In genomic region chr1:151512801-151513625, GRCh38 we compare ENCODE assay signal across 9 cellular contexts. TPM values are rescaled to one million over a fixed set of nuclear protein-coding genes. Genes with fewer than 3 reads are reported as not detected.
DNase-seq lines count a peak whose midpoint lies in the region; ATAC-seq and TF ChIP-seq lines count a peak whose summit lies in the region.
"Had no signal": no experiment of that assay in that cellular context is flagged by ENCODE, and none has a peak within 500 bp of the region (broad histone marks: within the 10 kb centered on the region; RNA-seq: fewer than 3 reads in every experiment).

No MANE protein-coding gene starts in this region.

- DNase-seq in Kasumi-1 (lab: John Stamatoyannopoulos, UW) = peak; percentile 7 to 27
- DNase-seq in mammary epithelial cell = peak; percentile 75
- DNase-seq in NAMALWA (ENCODE audit: low spot score) = no peak
- DNase-seq in AML-193 (lab: John Stamatoyannopoulos, UW) = no peak
- DNase-seq in cardiac septum (ENCODE audit: low spot score) = no peak
- DNase-seq: GF-D8 had no signal

- H3K36me3 ChIP-seq in mammary epithelial cell (ENCODE audit: insufficient read depth, low read length) (no peaks in the 10 kb centered on the region), mesodermal cell (ENCODE audit: control insufficient read depth, insufficient read depth, low read length) (no peaks in the 10 kb centered on the region)

- peak overlapping the region; percentile 47 for H3K9ac ChIP-seq in mammary epithelial cell (ENCODE audit: insufficient read depth, low read length)

- intact Hi-C loops in mammary epithelial cell (cut with micrococcal nuclease) (loop anchor here (5.0 kb wide), 1 partner anchor 56 kb away; the partner anchor contains the start of gene POGZ), cardiac septum (cut with DNase I) (no loop called here)

- no peaks in the 10 kb centered on the region for H3K9me3 ChIP-seq in mammary epithelial cell (replicated peaks; ENCODE audit: insufficient read depth, low read length)
- no peaks in the 10 kb centered on the region for H3K9me3 ChIP-seq in mesodermal cell (ENCODE audit: control insufficient read depth, low read length)

- no peaks in the 10 kb centered on the region for H3K27me3 ChIP-seq in mammary epithelial cell (ENCODE audit: insufficient read depth, low read length)

- peak overlapping the region; percentile 98 for H3K4me2 ChIP-seq in mammary epithelial cell (ENCODE audit: insufficient read depth, low read depth, low read length)

- in situ Hi-C loops in mammary epithelial cell (cut with MboI; ENCODE audit: low sequenced_read_pairs in 2 of 2) = no loop called here

- H3K4me1 ChIP-seq in mammary epithelial cell (ENCODE audit: insufficient read depth, low read length) (peaks cover 39% of the 10 kb centered on the region), mesodermal cell (ENCODE audit: control insufficient read depth, insufficient read depth, low read length, poor library complexity, severe bottlenecking) (peaks cover 25% of the 10 kb centered on the region)

- H3K4me3 ChIP-seq in mammary epithelial cell (replicated peaks in 1 of 3; ENCODE audit: insufficient read depth in 1 of 3, low read depth in 2 of 3, low read length in 3 of 3) (no peak overlapping the region), mesodermal cell (ENCODE audit: extremely low read depth, insufficient read depth, low read length, poor library complexity, severe bottlenecking) (no peak overlapping the region)

- dilution Hi-C loops in mammary epithelial cell (cut with HindIII; ENCODE audit: low sequenced_read_pairs) = no loop called here

- no peak for ATAC-seq in GM21390 (IDR thresholded peaks at IDR 0.05; ENCODE audit: unreplicated experiment)

- BruUV-seq in mammary epithelial cell (replicated peaks; lab: Mats Ljungman, UMichigan) = no TSS peak

- WGBS in mammary epithelial cell (ENCODE audit: low coverage, missing lambda C conversion rate) = 39% methylated on average over 6 of the region's 8 CpGs
- WGBS in mesodermal cell (ENCODE audit: insufficient coverage in 2 of 2), 2 experiments = 35 to 54% methylated on average over 5 to 7 of the region's 8 CpGs

- TF ChIP-seq CTCF in C4-2B (conservative IDR thresholded peaks at IDR 0.05) (no peak), mammary epithelial cell (conservative IDR thresholded peaks at IDR 0.05 in 1 of 2, IDR thresholded peaks at IDR 0.05 in 1 of 2; ENCODE audit: extremely low read depth in 1 of 2, insufficient read depth in 1 of 2, low read depth in 1 of 2, low read length in 2 of 2) (no peak)

- peak overlapping the region; percentile 89 for H3K27ac ChIP-seq in C4-2B
- H3K27ac ChIP-seq in mammary epithelial cell (ENCODE audit: insufficient read depth, low read depth, low read length) = peak overlapping the region; percentile 56
- H3K27ac ChIP-seq in mesodermal cell (ENCODE audit: low read depth, low read length, severe bottlenecking) = peak overlapping the region; percentile 71

- H3K79me2 ChIP-seq in mammary epithelial cell (ENCODE audit: insufficient read depth, low read length) = no peaks in the 10 kb centered on the region

- CTCF ChIA-PET in mammary epithelial cell (lab: Charles Lee; ENCODE audit: low non-redundant PET) = no interaction called here

- H4K20me1 ChIP-seq in mammary epithelial cell (ENCODE audit: insufficient read depth, low read length) = no peaks in the 10 kb centered on the region

- peak overlapping the region; percentile 69 for H2AFZ ChIP-seq in mammary epithelial cell (ENCODE audit: low read depth, low read length)

RNA-seq across cellular contexts. Expression of gene CGN, which starts 1.8 kb away (rescaled TPM):
- total RNA-seq in mammary epithelial cell (1 to 10 TPM; 2.0 to 3.7 TPM), cardiac septum (0.19 TPM)
- 1.1 TPM for polyA plus RNA-seq in mammary epithelial cell
- polyA minus RNA-seq in mammary epithelial cell = not detected
- polyA plus RNA-seq in mesodermal cell (2013, experiment 1 of 2) = 3.7 TPM
- polyA plus RNA-seq in mesodermal cell (2013, experiment 2 of 2) = 2.5 TPM

RNA-seq across cellular contexts. Expression of gene TUFT1, which starts 27.1 kb away (rescaled TPM):
- total RNA-seq in mammary epithelial cell = 10 to 100 TPM; 43.3 to 59.0 TPM
- 7.0 TPM for polyA plus RNA-seq in mammary epithelial cell
- polyA minus RNA-seq in mammary epithelial cell = 14.2 TPM
- 8.8 TPM for polyA plus RNA-seq in mesodermal cell (2013, experiment 1 of 2)
- polyA plus RNA-seq in mesodermal cell (2013, experiment 2 of 2) = 7.9 TPM
- 4.3 TPM for total RNA-seq in cardiac septum

RNA-seq across cellular contexts. Expression of gene POGZ, which starts 53.7 kb away (rescaled TPM):
- total RNA-seq in mammary epithelial cell (10 to 100 TPM; 28.0 to 48.1 TPM), cardiac septum (54.4 TPM)
- 18.2 TPM for polyA plus RNA-seq in mammary epithelial cell
- polyA minus RNA-seq in mammary epithelial cell = 41.7 TPM
- 53.8 TPM for polyA plus RNA-seq in mesodermal cell (2013, experiment 1 of 2)
- 46.4 TPM for polyA plus RNA-seq in mesodermal cell (2013, experiment 2 of 2)

Comparison
In these comparisons a context has a peak if more than half of its experiments do, and no peak if none do; other contexts are left out.
1. DNase-seq: peak in Kasumi-1 (2 of 2) and mammary epithelial cell (single experiment); none in NAMALWA (single experiment), AML-193 (0 of 2) and cardiac septum (single experiment).
2. Peak in every context shown above with its lines, with median percentiles within 50 percentile points of each other: H3K27ac ChIP-seq.